In genomic region chr6:42086046-42086664, GRCh38 we compare ENCODE assay signal across 15 cellular contexts. TPM values are rescaled to one million over a fixed set of nuclear protein-coding genes. Genes with fewer than 3 reads are reported as not detected.
DNase-seq lines count a peak whose midpoint lies in the region; ATAC-seq and TF ChIP-seq lines count a peak whose summit lies in the region.
"Had no signal": no experiment of that assay in that cellular context is flagged by ENCODE, and none has a peak within 500 bp of the region (broad histone marks: within the 10 kb centered on the region; RNA-seq: fewer than 3 reads in every experiment).

No MANE protein-coding gene starts in this region.

- H4K91ac ChIP-seq in mesenchymal stem cell (ENCODE audit: low read length), result no peak overlapping the region

- intact Hi-C loops in A673 (cut with micrococcal nuclease; ENCODE audit: unreplicated experiment) (no loop called here), left colon (cut with DNase I, micrococcal nuclease) (no loop called here)

- H2BK12ac ChIP-seq in mesenchymal stem cell (ENCODE audit: low read length in 2 of 2), result no peak overlapping the region

- H3K23ac ChIP-seq in mesenchymal stem cell (ENCODE audit: low read length in 2 of 2), result no peak overlapping the region

- H3K27ac ChIP-seq in A673 (ENCODE audit: low read depth, low read length, poor library complexity, severe bottlenecking) (no peak overlapping the region), HEK293 (ENCODE audit: extremely low read depth, low read depth, low read length) (no peak overlapping the region), endodermal cell (ENCODE audit: low read depth, low read length) (no peak overlapping the region), mesenchymal stem cell (ENCODE audit: low read length, poor library complexity, severe bottlenecking) (no peak overlapping the region), coronary artery (no peak overlapping the region)

- no peak overlapping the region for H3K27ac Mint-ChIP-seq in endodermal cell
- H3K27ac Mint-ChIP-seq: activated naive CD8-positive, alpha-beta T cell treated with anti-CD3 and anti-CD28 coated beads, Interleukin-2, amount 10 ng/mL, durations not matched to agents 7 days and 5 days; CD4-positive, CD25-positive, alpha-beta regulatory T cell; stimulated activated naive CD8-positive, alpha-beta T cell treated with anti-CD3 and anti-CD28 coated beads, Interleukin-15, amount 100 ng/mL, for 72 hours; T-helper 1 cell treated with Interleukin-12 subunit alpha and Interleukin-12 subunit beta and Interleukin-4 antibody, amounts not matched to agents 30 μg/mL and 1 μg/mL, for 36 hours had no signal

- no peaks in the 10 kb centered on the region for H3K9me3 ChIP-seq in A673 (ENCODE audit: low read depth, low read length, poor library complexity, severe bottlenecking)
- H3K9me3 ChIP-seq in HEK293 (ENCODE audit: control insufficient read depth, insufficient read depth, low read depth, low read length), result no peaks in the 10 kb centered on the region
- no peaks in the 10 kb centered on the region for H3K9me3 ChIP-seq in endodermal cell (ENCODE audit: control insufficient read depth, low read length)
- no peaks in the 10 kb centered on the region for H3K9me3 ChIP-seq in mesenchymal stem cell (ENCODE audit: control insufficient read depth, low read length)

- no peaks in the 10 kb centered on the region for H3K27me3 ChIP-seq in A673 (replicated peaks; ENCODE audit: insufficient read depth, low read depth, low read length, poor library complexity)
- no peaks in the 10 kb centered on the region for H3K27me3 ChIP-seq in endodermal cell (ENCODE audit: control insufficient read depth, insufficient read depth, low read length, poor library complexity, severe bottlenecking)
- H3K27me3 ChIP-seq in mesenchymal stem cell (ENCODE audit: control insufficient read depth in 1 of 2, insufficient read depth in 1 of 2, low read length in 2 of 2), result no peaks in the 10 kb centered on the region

- H3K4ac ChIP-seq in mesenchymal stem cell (ENCODE audit: low read depth in 1 of 2, low read length in 2 of 2), result no peak overlapping the region

- H3K36me3 ChIP-seq in A673 (ENCODE audit: insufficient read depth, low read length, poor library complexity, severe bottlenecking) (no peaks in the 10 kb centered on the region), HEK293 (ENCODE audit: control insufficient read depth in 2 of 2, insufficient read depth in 1 of 2, low read length in 2 of 2) (peaks cover 0 to 3% of the 10 kb centered on the region in 2 experiments; a peak in 2 of 3 replicates), endodermal cell (ENCODE audit: control insufficient read depth, insufficient read depth, low read length) (no peaks in the 10 kb centered on the region), mesenchymal stem cell (ENCODE audit: control insufficient read depth in 1 of 2, insufficient read depth in 2 of 2, low read depth in 1 of 2, low read length in 2 of 2) (peaks cover 5 to 9% of the 10 kb centered on the region in 2 experiments)

- no peak overlapping the region for H4K8ac ChIP-seq in mesenchymal stem cell (ENCODE audit: low read length)

- H3K4me2 ChIP-seq in mesenchymal stem cell (ENCODE audit: low read length, poor library complexity, severe bottlenecking), result no peak overlapping the region

- H3K14ac ChIP-seq in mesenchymal stem cell (ENCODE audit: low read length in 2 of 2), result no peak overlapping the region

- peak; percentile 32; the same call in 1 of the 2 replicates for TF ChIP-seq CTCF in A673 (conservative IDR thresholded peaks at IDR 0.05; ENCODE audit: low read depth, low read length)
- TF ChIP-seq CTCF in HEK293 (tag by site-specific recombination; IDR thresholded peaks at IDR 0.05), result 0 out of 2 replicates have a peak, but pooled peaks have one; percentile 12
- peak; percentile 65 for TF ChIP-seq CTCF in endodermal cell (conservative IDR thresholded peaks at IDR 0.05)
- TF ChIP-seq CTCF in coronary artery (IDR thresholded peaks at IDR 0.05), result no peak

- no peaks in the 10 kb centered on the region for H3K79me1 ChIP-seq in mesenchymal stem cell (replicated peaks; ENCODE audit: low read length, poor library complexity, severe bottlenecking)

- H2BK120ac ChIP-seq in mesenchymal stem cell (ENCODE audit: low read depth, low read length), result no peak overlapping the region

- no TSS peak for BruUV-seq in A673 (replicated peaks; lab: Mats Ljungman, UMichigan)

- no peak overlapping the region for H2BK15ac ChIP-seq in mesenchymal stem cell (ENCODE audit: low read depth, poor library complexity, severe bottlenecking)

- peaks cover 14% of the 10 kb centered on the region for H3K27me3 Mint-ChIP-seq in endodermal cell (ENCODE audit: insufficient read depth)
- H3K27me3 Mint-ChIP-seq: activated naive CD8-positive, alpha-beta T cell treated with anti-CD3 and anti-CD28 coated beads, Interleukin-2, amount 10 ng/mL, durations not matched to agents 7 days and 5 days; CD4-positive, CD25-positive, alpha-beta regulatory T cell; stimulated activated naive CD8-positive, alpha-beta T cell treated with anti-CD3 and anti-CD28 coated beads, Interleukin-15, amount 100 ng/mL, for 72 hours had no signal

- no peak overlapping the region for H2AFZ ChIP-seq in mesenchymal stem cell (ENCODE audit: low read depth, low read length)

- no peaks in the 10 kb centered on the region for H3K36me3 Mint-ChIP-seq in endodermal cell (ENCODE audit: low read depth)
- H3K36me3 Mint-ChIP-seq: activated naive CD8-positive, alpha-beta T cell treated with anti-CD3 and anti-CD28 coated beads, Interleukin-2, amount 10 ng/mL, durations not matched to agents 7 days and 5 days had no signal

- no peaks in the 10 kb centered on the region for H3K9me3 Mint-ChIP-seq in endodermal cell
- H3K9me3 Mint-ChIP-seq: activated naive CD8-positive, alpha-beta T cell treated with anti-CD3 and anti-CD28 coated beads, Interleukin-2, amount 10 ng/mL, durations not matched to agents 7 days and 5 days; CD4-positive, CD25-positive, alpha-beta regulatory T cell; stimulated activated naive CD8-positive, alpha-beta T cell treated with anti-CD3 and anti-CD28 coated beads, Interleukin-15, amount 100 ng/mL, for 72 hours; T-helper 1 cell treated with Interleukin-12 subunit alpha and Interleukin-12 subunit beta and Interleukin-4 antibody, amounts not matched to agents 30 μg/mL and 1 μg/mL, for 36 hours had no signal

- 87 to 88% methylated on average over 9 to 12 of the region's 12 CpGs for WGBS in endodermal cell (ENCODE audit: insufficient coverage in 1 of 2, insufficient read length in 1 of 2), 2 experiments
- WGBS in mesenchymal stem cell, result 94% methylated on average over 12 of the region's 12 CpGs

- no peaks in the 10 kb centered on the region for H3K4me1 Mint-ChIP-seq in endodermal cell
- H3K4me1 Mint-ChIP-seq: activated naive CD8-positive, alpha-beta T cell treated with anti-CD3 and anti-CD28 coated beads, Interleukin-2, amount 10 ng/mL, durations not matched to agents 7 days and 5 days; stimulated activated naive CD8-positive, alpha-beta T cell treated with anti-CD3 and anti-CD28 coated beads, Interleukin-15, amount 100 ng/mL, for 72 hours had no signal

- DNase-seq in A673 (ENCODE audit: low spot score) (no peak), endodermal cell (peak; percentile 68), left colon (no peak), foreskin melanocyte (no peak), mesenchymal stem cell (no peak), coronary artery (ENCODE audit: low spot score) (no peak)
- no peak for DNase-seq in activated CD8-positive, alpha-beta memory T cell treated with anti-CD3 and anti-CD28 coated beads for 24 hours
- DNase-seq: activated naive CD8-positive, alpha-beta T cell treated with anti-CD3 and anti-CD28 coated beads, Interleukin-2, amount 10 ng/mL, durations not matched to agents 7 days and 5 days; CD4-positive, CD25-positive, alpha-beta regulatory T cell; NCI-H1105 treated with DMSO at 0.1 percent for 48 hours; NK-92 treated with Interleukin-12 subunit alpha and Interleukin-12 subunit beta, amount 100 ng/mL, for 24 hours; nucleus accumbens; stimulated activated naive CD8-positive, alpha-beta T cell treated with anti-CD3 and anti-CD28 coated beads, Interleukin-15, amount 100 ng/mL, for 72 hours had no signal

- POLR2A ChIA-PET in A673 (lab: Charles Lee; ENCODE audit: low non-redundant PET), result no interaction called here
- POLR2A ChIA-PET in HEK293 (lab: Yijun Ruan, JAX), result no interaction called here

- no peaks in the 10 kb centered on the region for H3K4me1 ChIP-seq in A673 (ENCODE audit: insufficient read depth, low read length, poor library complexity, severe bottlenecking)
- H3K4me1 ChIP-seq in HEK293 (ENCODE audit: control insufficient read depth, insufficient read depth, low read length), result no peaks in the 10 kb centered on the region
- H3K4me1 ChIP-seq in endodermal cell (ENCODE audit: control insufficient read depth, insufficient read depth, low read length), result no peaks in the 10 kb centered on the region
- H3K4me1 ChIP-seq in mesenchymal stem cell (ENCODE audit: control insufficient read depth, insufficient read depth, low read depth, low read length), result peaks cover 7% of the 10 kb centered on the region

- CTCF ChIA-PET in A673 (lab: Charles Lee), result no interaction called here
- CTCF ChIA-PET in HEK293 (lab: Yijun Ruan, JAX), result interaction anchor here (0.7 to 5.9 kb wide), 16 partner anchors 10 to 191 kb away, joined by 3 to 27 read pairs (median 4); partner anchors contain the start of genes MRPS10 and USP49

- no peak overlapping the region for H2BK5ac ChIP-seq in mesenchymal stem cell (ENCODE audit: low read depth, low read length, poor library complexity, severe bottlenecking)

- H3K4me3 Mint-ChIP-seq in endodermal cell, result no peak overlapping the region
- H3K4me3 Mint-ChIP-seq: activated naive CD8-positive, alpha-beta T cell treated with anti-CD3 and anti-CD28 coated beads, Interleukin-2, amount 10 ng/mL, durations not matched to agents 7 days and 5 days; CD4-positive, CD25-positive, alpha-beta regulatory T cell; stimulated activated naive CD8-positive, alpha-beta T cell treated with anti-CD3 and anti-CD28 coated beads, Interleukin-15, amount 100 ng/mL, for 72 hours; T-helper 1 cell treated with Interleukin-12 subunit alpha and Interleukin-12 subunit beta and Interleukin-4 antibody, amounts not matched to agents 30 μg/mL and 1 μg/mL, for 36 hours had no signal

- no peak overlapping the region for H3K4me3 ChIP-seq in A673 (ENCODE audit: low read depth, low read length, poor library complexity, severe bottlenecking)
- no peak overlapping the region for H3K4me3 ChIP-seq in HEK293 (ENCODE audit: low read depth, low read length)
- H3K4me3 ChIP-seq in endodermal cell (ENCODE audit: low read length), result no peak overlapping the region
- no peak overlapping the region for H3K4me3 ChIP-seq in mesenchymal stem cell (ENCODE audit: insufficient read depth in 1 of 2, low read depth in 1 of 2, low read length in 2 of 2)
- H3K4me3 ChIP-seq in coronary artery, result no peak overlapping the region

- H3K18ac ChIP-seq in mesenchymal stem cell (ENCODE audit: low read depth in 1 of 2, low read length in 2 of 2), result no peak overlapping the region

- no peak overlapping the region for H3K9ac ChIP-seq in endodermal cell (ENCODE audit: extremely low read depth, low read length, poor library complexity, severe bottlenecking)
- no peak overlapping the region for H3K9ac ChIP-seq in mesenchymal stem cell (ENCODE audit: low read length)

- ATAC-seq in left colon, result peak; percentile 42
- ATAC-seq: stimulated activated naive CD8-positive, alpha-beta T cell treated with anti-CD3 and anti-CD28 coated beads, Interleukin-15, amount 100 ng/mL, for 72 hours had no signal

- no peak overlapping the region for H2AK5ac ChIP-seq in mesenchymal stem cell (ENCODE audit: low read length, severe bottlenecking)

RNA-seq across cellular contexts. Expression of gene TAF8, which starts 35.8 kb away (rescaled TPM):
- total RNA-seq in A673 (2021), result 22.5 and 26.0 TPM in 2 replicates
- total RNA-seq in endodermal cell, result 10 to 100 TPM; 27.9 to 31.0 TPM
- polyA plus RNA-seq in endodermal cell (2013, experiment 1 of 2), result 21.5 TPM
- 19.4 TPM for polyA plus RNA-seq in endodermal cell (2013, experiment 2 of 2)
- total RNA-seq in left colon, result 10 to 100 TPM; 19.0 to 19.7 TPM
- 17.9 TPM for polyA plus RNA-seq in mesenchymal stem cell (2013, experiment 1 of 2)
- polyA plus RNA-seq in mesenchymal stem cell (2013, experiment 2 of 2), result 18.2 TPM

RNA-seq across cellular contexts. Expression of gene C6orf132, which starts 56.3 kb away (rescaled TPM):
- total RNA-seq in A673 (2021) (0.04 and 0.15 TPM in 2 replicates), endodermal cell (10 to 100 TPM; 23.4 to 24.4 TPM), left colon (10 to 100 TPM; 49.7 to 66.2 TPM)
- polyA plus RNA-seq in endodermal cell (2013, experiment 1 of 2), result 3.0 TPM
- 2.0 TPM for polyA plus RNA-seq in endodermal cell (2013, experiment 2 of 2)
- polyA plus RNA-seq in mesenchymal stem cell (2013, experiment 1 of 2), result 2.1 TPM
- 2.2 TPM for polyA plus RNA-seq in mesenchymal stem cell (2013, experiment 2 of 2)
- total RNA-seq: CD4-positive, CD25-positive, alpha-beta regulatory T cell had no signal

Comparison
In these comparisons a context has a peak if more than half of its experiments do, and no peak if none do; other contexts are left out.
1. RNA of gene C6orf132, which starts 56.3 kb away (total RNA-seq): 49.7 to 66.2 TPM in left colon and 23.4 to 24.4 TPM in endodermal cell; 0.04 to 0.15 TPM in A673; every median in the first group is over 10 times any median in the second.